ENCODE assay signal across 24 cellular contexts in the genomic region with DNA sequence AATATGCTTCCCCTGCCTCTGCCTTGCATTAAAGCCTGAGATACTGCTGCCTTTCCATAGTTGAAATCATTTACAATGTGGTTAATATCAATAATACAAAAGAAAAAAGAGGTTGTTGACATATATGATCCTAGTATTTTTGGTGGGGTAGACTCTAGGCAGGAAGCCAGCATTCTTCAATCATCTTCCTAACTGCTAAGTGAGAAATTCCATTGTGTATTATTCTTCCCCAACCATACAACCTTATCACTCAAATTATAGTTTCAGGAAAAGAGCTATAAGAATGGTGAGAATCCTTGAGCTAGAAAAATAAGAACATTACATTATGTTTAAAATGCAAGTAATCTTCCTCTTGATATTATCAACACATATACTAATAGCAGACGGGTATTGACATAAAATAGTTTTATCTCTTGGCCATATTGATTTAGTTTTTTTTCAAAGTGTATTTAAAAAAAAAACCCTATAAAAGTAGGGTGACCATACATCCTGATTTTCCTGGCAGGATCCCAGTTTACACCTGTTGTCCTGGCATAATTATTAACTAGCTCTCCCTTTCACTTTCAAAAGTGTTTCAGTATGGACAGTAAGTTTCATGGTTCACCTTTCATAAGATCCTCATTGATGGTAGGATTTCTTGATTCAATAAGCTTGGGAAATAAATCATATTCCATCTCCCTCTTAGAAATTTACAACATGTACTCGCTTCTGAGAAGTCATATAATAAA. TPM values are rescaled to one million over a fixed set of nuclear protein-coding genes. Genes with fewer than 3 reads are reported as not detected.
DNase-seq lines count a peak whose midpoint lies in the region; ATAC-seq and TF ChIP-seq lines count a peak whose summit lies in the region.
"Had no signal": no experiment of that assay in that cellular context is flagged by ENCODE, and none has a peak within 500 bp of the region (broad histone marks: within the 10 kb centered on the region; RNA-seq: fewer than 3 reads in every experiment).

No MANE protein-coding gene starts in this region.

- H3K9me3 ChIP-seq in mucosa of descending colon: no peaks in the 10 kb centered on the region
- H3K9me3 ChIP-seq: SK-N-SH had no signal

- H3K4me3 ChIP-seq in fibroblast of pulmonary artery (replicated peaks; ENCODE audit: low read depth, low read length) (no peak overlapping the region), mucosa of descending colon (no peak overlapping the region)

- TF ChIP-seq CTCF in VCaP (conservative IDR thresholded peaks at IDR 0.05) (no peak), fibroblast of pulmonary artery (IDR thresholded peaks at IDR 0.05; ENCODE audit: low read length, missing control alignments) (no peak), mucosa of descending colon (IDR thresholded peaks at IDR 0.05) (no peak), GM13977 (IDR thresholded peaks at IDR 0.05; ENCODE audit: extremely low read depth, insufficient read depth, missing control alignments) (no peak)

- H3K27ac ChIP-seq in VCaP: peak overlapping the region; percentile 57

- H3K4me1 ChIP-seq in mucosa of descending colon (ENCODE audit: low read depth): no peaks in the 10 kb centered on the region

- DNase-seq in DMS53 (lab: John Stamatoyannopoulos, UW) (peak; percentile 79), fibroblast of pulmonary artery (ENCODE audit: low read depth) (peak; percentile 31), mucosa of descending colon (peak in 1 of 3 donors; percentile 76), RPMI8226 (no peak), NCI-H1048 (lab: John Stamatoyannopoulos, UW) (no peak), T-helper 2 cell (no peak), GM13977 (ENCODE audit: low spot score) (no peak)
- DNase-seq: activated CD8-positive, alpha-beta T cell treated with anti-CD3 and anti-CD28 coated beads for 36 hours; activated T-cell treated with anti-CD3 and anti-CD28 coated beads for 4 hours; AML-193; anterior cingulate cortex; CD4-positive, alpha-beta T cell; IMR-90; kidney glomerular epithelial cell; mesenchymal stem cell; naive thymus-derived CD4-positive, alpha-beta T cell; NCI-H1417 treated with DMSO at 0.1 percent for 48 hours; NCI-H446 treated with DMSO at 0.1 percent for 48 hours; occipital lobe; SK-N-SH; T-helper 17 cell; trophoblast cell had no signal

- in situ Hi-C loops in GM13977 (cut with MboI; ENCODE audit: low pct_unique_long_range_greater_than_20kb, low sequenced_read_pairs, unreplicated experiment): no loop called here

- H3K36me3 ChIP-seq in mucosa of descending colon (ENCODE audit: low read depth): no peaks in the 10 kb centered on the region

- intact Hi-C loops in mucosa of descending colon (cut with DNase I, micrococcal nuclease): no loop called here

- peak; percentile 84 for ATAC-seq in mucosa of descending colon
- ATAC-seq: activated CD8-positive, alpha-beta T cell treated with anti-CD3 and anti-CD28 coated beads for 36 hours; activated naive CD4-positive, alpha-beta T cell treated with anti-CD3 and anti-CD28 coated beads, Interleukin-2, amount 50 U/mL, for 72 hours; naive thymus-derived CD4-positive, alpha-beta T cell; T-helper 17 cell had no signal

RNA-seq across cellular contexts. Expression of a gene that starts 33.4 kb away (rescaled TPM):
- total RNA-seq in mucosa of descending colon: 100 to 1,000 TPM in 1 of 3 donors, 10 to 100 TPM in 2; 72.4 to 117 (median 90.1) TPM

Comparison
In these comparisons a context has a peak if more than half of its experiments do, and no peak if none do; other contexts are left out.
1. DNase-seq: peak in DMS53 (single experiment) and fibroblast of pulmonary artery (single experiment); none in RPMI8226 (single experiment), NCI-H1048 (single experiment), T-helper 2 cell (0 of 5) and GM13977 (single experiment).